In genomic region chr3:57983734-57984518, GRCh38 we compare ENCODE assay signal across 8 cellular contexts. TPM values are rescaled to one million over a fixed set of nuclear protein-coding genes. Genes with fewer than 3 reads are reported as not detected.
A peak's percentile ranks its signal among the peaks of the same experiment; 100 is the strongest.
DNase-seq lines count a peak whose midpoint lies in the region; FAIRE-seq and TF ChIP-seq lines count a peak whose summit lies in the region.

No MANE protein-coding gene starts in this region.

- H3K27me3 Mint-ChIP-seq in osteocyte (ENCODE audit: unreplicated experiment) = no peaks in the 10 kb centered on the region

- H3K27ac Mint-ChIP-seq in osteocyte (ENCODE audit: unreplicated experiment) = peak overlapping the region; percentile 27

- TF ChIP-seq POLR2A in H54 (IDR thresholded peaks at IDR 0.05; ENCODE audit: low read depth, low read length) (no peak), esophagus muscularis mucosa (IDR thresholded peaks at IDR 0.05; ENCODE audit: low read depth) (no peak)

- H3K9me3 Mint-ChIP-seq in osteocyte (ENCODE audit: unreplicated experiment) = no peaks in the 10 kb centered on the region

- 12% methylated on average over 5 of the region's 5 CpGs for WGBS in esophagus muscularis mucosa

- peak overlapping the region; percentile 40 to 61 (median 52) for H3K27ac ChIP-seq in esophagus muscularis mucosa (replicated peaks in 1 of 4)

- POLR2A ChIA-PET in GM10248 (lab: Yijun Ruan, JAX) = no interaction called here

- intact Hi-C loops in esophagus muscularis mucosa (cut with DNase I) = no loop called here

- CTCF ChIA-PET in GM10248 (lab: Yijun Ruan, JAX) = interaction anchor here (0.9 to 1.6 kb wide), 6 partner anchors 10 to 884 kb away, joined by 3 to 5 read pairs (median 4); partner anchors contain the start of genes HTD2 and RPP14

- no peak for TF ChIP-seq EP300 in esophagus muscularis mucosa (IDR thresholded peaks at IDR 0.05)

- H3K36me3 ChIP-seq in esophagus muscularis mucosa = no peaks in the 10 kb centered on the region

- H3K27me3 ChIP-seq in esophagus muscularis mucosa = no peaks in the 10 kb centered on the region

- peak; percentile 78 for DNase-seq in GM10248 (ENCODE audit: extremely low spot score)
- peak; percentile 47 for DNase-seq in H54 (ENCODE audit: insufficient read length, low spot score)
- DNase-seq in LoVo (ENCODE audit: low spot score) = peak; percentile 86
- DNase-seq in activated CD4-positive, alpha-beta T cell treated with anti-CD3 and anti-CD28 coated beads for 48 hours = peak; percentile 74
- no peak for DNase-seq in esophagus muscularis mucosa (ENCODE audit: extremely low spot score)
- no peak for DNase-seq in osteocyte (ENCODE audit: extremely low spot score, unreplicated experiment)
- no peak for DNase-seq in NK-92 treated with Interleukin-12 subunit alpha and Interleukin-12 subunit beta, amount 100 ng/mL, for 24 hours (lab: John Stamatoyannopoulos, UW)
- no peak for DNase-seq in SK-N-DZ (ENCODE audit: low spot score)

- peaks cover 27% of the 10 kb centered on the region for H3K4me1 Mint-ChIP-seq in osteocyte (ENCODE audit: unreplicated experiment)

- no peak overlapping the region for H3K4me3 Mint-ChIP-seq in osteocyte (ENCODE audit: unreplicated experiment)

- TF ChIP-seq CTCF in GM10248 (IDR thresholded peaks at IDR 0.05; ENCODE audit: control extremely low read depth, extremely low read depth, low read depth, missing control alignments) = no peak
- no peak for TF ChIP-seq CTCF in esophagus muscularis mucosa (IDR thresholded peaks at IDR 0.05)
- no peak for TF ChIP-seq CTCF in osteocyte (IDR thresholded peaks at IDR 0.05)

- H3K9me3 ChIP-seq in esophagus muscularis mucosa = no peaks in the 10 kb centered on the region

- no peak overlapping the region for H3K4me3 ChIP-seq in esophagus muscularis mucosa

- FAIRE-seq in H54 (lab: Jason Lieb, UNC) = peak; percentile 38

- no peaks in the 10 kb centered on the region for H3K36me3 Mint-ChIP-seq in osteocyte (ENCODE audit: unreplicated experiment)

- peaks cover 16 to 30% (median 21%) of the 10 kb centered on the region in 4 donors for H3K4me1 ChIP-seq in esophagus muscularis mucosa

RNA-seq across cellular contexts. Expression of gene FLNB, which starts 24.3 kb away (rescaled TPM):
- total RNA-seq in esophagus muscularis mucosa (100 to 1,000 TPM in 2 of 4 donors, 10 to 100 TPM in 2; 61.9 to 114 (median 89.9) TPM), osteocyte (72.9 and 77.9 TPM in 2 replicates)
- 23.1 and 24.2 TPM in 2 replicates for polyA plus RNA-seq in SK-N-DZ (2014; cell fraction: cytosol; rRNA removed)
- polyA plus RNA-seq in SK-N-DZ (2014; cell fraction: nucleus; rRNA removed) = 22.6 and 25.4 TPM in 2 replicates

Comparison
In these comparisons a context has a peak if more than half of its experiments do, and no peak if none do; other contexts are left out.
1. DNase-seq: peak in GM10248 (single experiment), H54 (single experiment), LoVo (single experiment) and activated CD4-positive, alpha-beta T cell treated with anti-CD3 and anti-CD28 coated beads for 48 hours (single experiment); none in esophagus muscularis mucosa (single experiment), osteocyte (single experiment), NK-92 treated with Interleukin-12 subunit alpha and Interleukin-12 subunit beta, amount 100 ng/mL, for 24 hours (single experiment) and SK-N-DZ (single experiment).